ENCODE assay signal across 8 cellular contexts in the genomic region with DNA sequence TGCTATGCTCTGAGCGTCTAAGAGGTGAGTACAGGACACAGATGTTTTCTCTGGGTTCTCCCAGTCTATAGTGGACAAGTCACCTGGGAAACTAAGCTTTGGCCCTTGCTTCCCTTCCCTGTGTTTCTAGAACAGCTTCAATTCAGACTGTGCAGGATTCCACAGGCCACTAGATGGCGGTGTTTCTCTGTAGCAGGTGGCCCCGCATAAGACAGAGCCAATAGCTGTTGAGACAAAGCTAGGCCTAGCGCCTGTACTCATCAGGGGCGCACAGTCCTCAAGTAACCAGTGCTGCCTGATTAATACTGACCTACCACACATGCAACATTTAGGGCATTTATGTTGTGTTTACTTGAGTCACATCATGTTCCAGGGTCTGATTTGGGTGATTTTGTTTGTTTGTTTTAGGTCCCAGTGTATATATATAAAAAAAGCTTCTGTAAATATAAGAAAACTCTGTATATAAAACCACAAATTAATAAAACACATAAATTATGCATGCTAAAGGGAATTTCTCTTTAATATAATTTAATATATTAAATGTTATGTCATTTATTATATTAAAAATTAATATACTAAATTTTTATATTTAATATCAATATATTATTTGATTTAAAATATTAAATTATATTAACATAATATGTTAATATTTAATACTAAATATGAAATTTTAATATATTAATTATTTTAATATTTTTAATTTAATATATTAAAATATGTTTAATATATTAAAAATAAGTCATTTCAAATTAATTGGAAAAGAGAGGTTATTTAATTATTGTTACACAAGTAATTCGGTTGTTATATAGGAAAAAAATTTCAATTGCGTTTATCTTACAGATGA.
DNase-seq lines count a peak whose midpoint lies in the region; ATAC-seq, FAIRE-seq and TF ChIP-seq lines count a peak whose summit lies in the region.

No MANE protein-coding gene starts in this region.

- no peak overlapping the region for H3K27ac Mint-ChIP-seq in activated naive CD4-positive, alpha-beta T cell treated with anti-CD3 and anti-CD28 coated beads for 36 hours
- peak overlapping the region; percentile 48 for H3K27ac Mint-ChIP-seq in glutamatergic neuron (ENCODE audit: unreplicated experiment)

- peak overlapping the region; percentile 73 for H3K27ac ChIP-seq in SK-N-MC

- H3K9me3 ChIP-seq in SK-N-MC (ENCODE audit: low read depth, low read length) = peaks cover 3% of the 10 kb centered on the region; the same call in 1 of the 2 replicates

- FAIRE-seq in GM12891 (lab: Jason Lieb, UNC) = peak; percentile 92
- peak; percentile 94 for FAIRE-seq in urothelium cell line (lab: Jason Lieb, UNC)

- no peaks in the 10 kb centered on the region for H3K9me3 Mint-ChIP-seq in activated naive CD4-positive, alpha-beta T cell treated with anti-CD3 and anti-CD28 coated beads for 36 hours
- H3K9me3 Mint-ChIP-seq in glutamatergic neuron (ENCODE audit: unreplicated experiment) = peaks cover 4% of the 10 kb centered on the region

- CTCF ChIA-PET in activated naive CD4-positive, alpha-beta T cell treated with anti-CD3 and anti-CD28 coated beads for 36 hours (lab: Charles Lee) = interaction anchor here (0.5 to 3.9 kb wide), 72 partner anchors 10 to 1477 kb away, joined by 3 to 122 read pairs (median 4); no protein-coding TSS in a partner anchor

- TF ChIP-seq CTCF in glutamatergic neuron (IDR thresholded peaks at IDR 0.05; ENCODE audit: partially characterized antibody, unreplicated experiment) = peak; percentile 94

- H3K4me3 ChIP-seq in SK-N-MC = 0 out of 2 replicates have a peak overlapping the region, but pooled peaks have one; percentile 13

- peak; percentile 62 for DNase-seq in GM12891 (ENCODE audit: insufficient read length, low spot score)
- DNase-seq in NCI-H1105 treated with DMSO at 0.1 percent for 48 hours (lab: John Stamatoyannopoulos, UW) = peak; percentile 94
- peak; percentile 93 for DNase-seq in SK-N-MC (ENCODE audit: low read depth, low spot score)
- peak; percentile 92 for DNase-seq in activated naive CD4-positive, alpha-beta T cell treated with anti-CD3 and anti-CD28 coated beads for 36 hours
- DNase-seq in glutamatergic neuron = peak; percentile 90
- DNase-seq in posterior cingulate gyrus = peak; percentile 74 to 98 (median 92)
- peak; percentile 90 for DNase-seq in urothelium cell line (ENCODE audit: low spot score)

- peaks cover 6% of the 10 kb centered on the region; the same call in 1 of the 2 replicates for H3K36me3 ChIP-seq in SK-N-MC (ENCODE audit: insufficient read depth, low read length)

- H3K27me3 Mint-ChIP-seq in activated naive CD4-positive, alpha-beta T cell treated with anti-CD3 and anti-CD28 coated beads for 36 hours (ENCODE audit: low read depth) = peaks cover 42% of the 10 kb centered on the region
- H3K27me3 Mint-ChIP-seq in glutamatergic neuron (ENCODE audit: unreplicated experiment) = no peaks in the 10 kb centered on the region

- no peaks in the 10 kb centered on the region for H3K36me3 Mint-ChIP-seq in activated naive CD4-positive, alpha-beta T cell treated with anti-CD3 and anti-CD28 coated beads for 36 hours (ENCODE audit: low read depth)
- H3K36me3 Mint-ChIP-seq in glutamatergic neuron (ENCODE audit: unreplicated experiment) = no peaks in the 10 kb centered on the region

- peak overlapping the region; percentile 48 for H3K9ac ChIP-seq in SK-N-MC (ENCODE audit: insufficient read length)

- H3K4me1 Mint-ChIP-seq in activated naive CD4-positive, alpha-beta T cell treated with anti-CD3 and anti-CD28 coated beads for 36 hours (ENCODE audit: low read depth) = no peaks in the 10 kb centered on the region
- peaks cover 2% of the 10 kb centered on the region for H3K4me1 Mint-ChIP-seq in glutamatergic neuron (ENCODE audit: low read depth, unreplicated experiment)

- intact Hi-C loops in activated naive CD4-positive, alpha-beta T cell treated with anti-CD3 and anti-CD28 coated beads for 36 hours (cut with micrococcal nuclease) = loop anchor here (1.0 to 5.0 kb wide), 8 partner anchors 60 to 1130 kb away; no protein-coding TSS in a partner anchor
- intact Hi-C loops in posterior cingulate gyrus (cut with DNase I) = loop anchor here (1.0 to 2.0 kb wide), 3 partner anchors 109 to 367 kb away; no protein-coding TSS in a partner anchor

- H3K4me3 Mint-ChIP-seq in activated naive CD4-positive, alpha-beta T cell treated with anti-CD3 and anti-CD28 coated beads for 36 hours = no peak overlapping the region
- H3K4me3 Mint-ChIP-seq in glutamatergic neuron (ENCODE audit: unreplicated experiment) = no peak overlapping the region

- ATAC-seq in HG02759 (IDR thresholded peaks at IDR 0.05; ENCODE audit: unreplicated experiment) = peak; percentile 99

- TF ChIP-seq POLR2A in GM12891 (IDR thresholded peaks at IDR 0.05; ENCODE audit: low read depth, low read length) = no peak

TF ChIP-seq in GM12891, 5 proteins besides CTCF, POLR2A, EP300 and RAD21:
- TF ChIP-seq POU2F2 (IDR thresholded peaks at IDR 0.05; ENCODE audit: low read depth, low read length) (no peak), TAF1 (IDR thresholded peaks at IDR 0.05; ENCODE audit: low read depth, low read length) (no peak), POLR2AphosphoS5 (IDR thresholded peaks at IDR 0.05; ENCODE audit: low read depth, low read length) (no peak), PAX5 (IDR thresholded peaks at IDR 0.05; ENCODE audit: insufficient read depth, low read length, severe bottlenecking) (no peak), SPI1 (IDR thresholded peaks at IDR 0.05; ENCODE audit: low read depth, low read length) (no peak)

Comparison
In these comparisons a context has a peak if more than half of its experiments do, and no peak if none do; other contexts are left out.
1. Peak in every context shown above with its lines: DNase-seq, ATAC-seq, H3K4me3 ChIP-seq and H3K27ac ChIP-seq.